8 cellular contexts compared by ENCODE assay signal in the genomic region with DNA sequence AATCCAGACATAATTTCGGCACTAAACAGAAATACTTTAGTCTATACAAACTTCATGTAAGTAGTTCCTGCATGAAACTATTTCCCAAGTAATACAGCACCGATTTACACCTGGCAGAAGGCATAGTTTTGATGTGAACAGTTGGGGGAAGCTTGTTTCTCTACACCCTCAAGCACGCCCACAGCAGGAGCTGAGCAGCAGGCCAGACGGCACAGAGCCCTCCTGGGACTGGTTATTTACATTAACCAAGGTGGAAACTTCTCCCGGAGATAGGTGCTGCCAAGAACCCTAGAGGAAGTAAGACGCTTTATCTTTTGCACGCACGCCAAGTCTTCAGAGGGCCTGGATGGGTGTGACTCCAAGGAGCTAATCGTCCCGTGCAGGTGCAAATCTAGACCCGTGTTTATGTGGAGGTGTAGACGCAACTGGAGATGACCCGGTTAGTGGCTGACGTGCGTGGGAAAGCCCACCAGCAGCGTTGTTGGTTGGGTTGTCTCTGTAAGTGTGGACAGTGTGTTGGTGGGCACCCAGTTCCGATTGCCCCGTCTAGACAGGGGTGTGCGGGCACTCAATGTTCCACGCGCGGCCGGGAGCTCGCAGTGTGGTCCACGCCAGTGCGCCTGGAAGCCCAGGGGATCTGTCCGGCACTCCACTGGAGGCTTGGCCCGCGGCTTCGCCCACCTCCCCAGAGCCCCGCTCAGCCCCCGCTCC. TPM values are rescaled to one million over a fixed set of nuclear protein-coding genes. Genes with fewer than 3 reads are reported as not detected.
DNase-seq lines count a peak whose midpoint lies in the region; ATAC-seq and TF ChIP-seq lines count a peak whose summit lies in the region.

No MANE protein-coding gene starts in this region.

- POLR2A ChIA-PET in activated CD8-positive, alpha-beta T cell treated with anti-CD3 and anti-CD28 coated beads for 36 hours (lab: Charles Lee) = interaction anchor here (1.0 to 2.1 kb wide), 9 partner anchors 9 to 654 kb away, joined by 3 to 6 read pairs (median 3); a partner anchor contains a TSS

- H3K56ac ChIP-seq in mesendoderm (ENCODE audit: low read length) = peak overlapping the region; percentile 69

- H3K9ac ChIP-seq in mesendoderm (ENCODE audit: low read length) = peak overlapping the region; percentile 71

- peak overlapping the region; percentile 92 for H3K4me3 ChIP-seq in ectodermal cell (ENCODE audit: insufficient read depth, low read depth, low read length)
- peak overlapping the region; percentile 49 for H3K4me3 ChIP-seq in mesendoderm (ENCODE audit: low read length)

- no peak overlapping the region for H3K18ac ChIP-seq in mesendoderm (ENCODE audit: low read length)

- H2BK5ac ChIP-seq in mesendoderm (ENCODE audit: low read length) = no peak overlapping the region

- TF ChIP-seq CTCF in activated CD8-positive, alpha-beta T cell treated with anti-CD3 and anti-CD28 coated beads for 36 hours (IDR thresholded peaks at IDR 0.05) = no peak

- intact Hi-C loops in activated CD8-positive, alpha-beta T cell treated with anti-CD3 and anti-CD28 coated beads for 36 hours (cut with micrococcal nuclease) = loop anchor here (5.0 kb wide), 1 partner anchor 56 kb away; a partner anchor contains a TSS

- no peaks in the 10 kb centered on the region for H3K79me1 ChIP-seq in mesendoderm (ENCODE audit: low read length)

- H3K9me3 Mint-ChIP-seq in activated CD8-positive, alpha-beta T cell treated with anti-CD3 and anti-CD28 coated beads for 36 hours = no peaks in the 10 kb centered on the region

- H3K27me3 Mint-ChIP-seq in activated CD8-positive, alpha-beta T cell treated with anti-CD3 and anti-CD28 coated beads for 36 hours = no peaks in the 10 kb centered on the region

- ATAC-seq in GM18858 (IDR thresholded peaks at IDR 0.05; ENCODE audit: unreplicated experiment) = peak; percentile 60
- peak; percentile 58 for ATAC-seq in HG03066 (IDR thresholded peaks at IDR 0.05; ENCODE audit: low read depth, unreplicated experiment)
- ATAC-seq in activated CD8-positive, alpha-beta T cell treated with anti-CD3 and anti-CD28 coated beads for 36 hours = peak; percentile 38

- H3K4me2 ChIP-seq in mesendoderm (ENCODE audit: low read length) = peak overlapping the region; percentile 72

- H3K4ac ChIP-seq in mesendoderm (ENCODE audit: low read depth, low read length) = no peak overlapping the region

- CTCF ChIA-PET in activated CD8-positive, alpha-beta T cell treated with anti-CD3 and anti-CD28 coated beads for 36 hours (lab: Charles Lee) = interaction anchor here (0.7 to 2.4 kb wide), 9 partner anchors 9 to 78 kb away, joined by 3 to 12 read pairs (median 4); a partner anchor contains a TSS

- H3K27ac Mint-ChIP-seq in activated CD8-positive, alpha-beta T cell treated with anti-CD3 and anti-CD28 coated beads for 36 hours = peak overlapping the region; percentile 90

- no peaks in the 10 kb centered on the region for H3K9me3 ChIP-seq in ectodermal cell (ENCODE audit: control insufficient read depth, low read length)

- WGBS in ectodermal cell, 2 experiments = 6 to 7% methylated on average over 31 to 32 of the region's 32 CpGs
- WGBS in mesendoderm (ENCODE audit: extremely low coverage, insufficient coverage, low lambda C conversion rate) = no CpG with 5 or more reads among the region's 32 CpGs

- H3K4me1 ChIP-seq in ectodermal cell (ENCODE audit: control insufficient read depth, insufficient read depth, low read length) (peaks cover 10% of the 10 kb centered on the region), mesendoderm (ENCODE audit: control insufficient read depth, low read depth, low read length) (peaks cover 2% of the 10 kb centered on the region)

- H3K4me3 Mint-ChIP-seq in activated CD8-positive, alpha-beta T cell treated with anti-CD3 and anti-CD28 coated beads for 36 hours = peak overlapping the region; percentile 85

- peaks cover 54% of the 10 kb centered on the region for H3K4me1 Mint-ChIP-seq in activated CD8-positive, alpha-beta T cell treated with anti-CD3 and anti-CD28 coated beads for 36 hours (ENCODE audit: low read depth)

- no peak overlapping the region for H4K5ac ChIP-seq in mesendoderm (ENCODE audit: low read length)

- H3K27me3 ChIP-seq in ectodermal cell (ENCODE audit: control insufficient read depth, insufficient read depth, low read length, poor library complexity, severe bottlenecking) (peaks cover 4% of the 10 kb centered on the region), mesendoderm (ENCODE audit: insufficient read depth, low read length, poor library complexity) (no peaks in the 10 kb centered on the region)

- peak; percentile 24 for DNase-seq in 8988T
- peak; percentile 74 to 88 for DNase-seq in NCI-H524 (lab: John Stamatoyannopoulos, UW)
- peak; percentile 75 for DNase-seq in activated CD8-positive, alpha-beta T cell treated with anti-CD3 and anti-CD28 coated beads for 36 hours
- DNase-seq in mesendoderm = peak; percentile 81
- peak; percentile 5 to 12 for DNase-seq in stimulated activated CD8-positive, alpha-beta memory T cell treated with anti-CD3 and anti-CD28 coated beads, Interleukin-2, amount 100 ng/mL, for 48 hours (ENCODE audit: low read depth in 2 of 2)

- no peak overlapping the region for H2AK5ac ChIP-seq in mesendoderm (ENCODE audit: low read length)

- no peaks in the 10 kb centered on the region for H3K79me2 ChIP-seq in mesendoderm (ENCODE audit: control insufficient read depth, insufficient read depth, low read length)

- no peak overlapping the region for H3K23ac ChIP-seq in mesendoderm (ENCODE audit: low read length)

- H2BK15ac ChIP-seq in mesendoderm (replicated peaks; ENCODE audit: low read depth) = no peak overlapping the region

- H3K27ac ChIP-seq in ectodermal cell (ENCODE audit: insufficient read depth, low read depth, low read length, poor library complexity, severe bottlenecking) (no peak overlapping the region), mesendoderm (ENCODE audit: low read depth, low read length) (no peak overlapping the region)

- H3K36me3 ChIP-seq in ectodermal cell (ENCODE audit: control insufficient read depth, insufficient read depth, low read length) (no peaks in the 10 kb centered on the region), mesendoderm (ENCODE audit: control insufficient read depth, insufficient read depth, low read length) (no peaks in the 10 kb centered on the region)

- H4K8ac ChIP-seq in mesendoderm (ENCODE audit: low read depth, low read length) = no peak overlapping the region

- peaks cover 2% of the 10 kb centered on the region for H3K36me3 Mint-ChIP-seq in activated CD8-positive, alpha-beta T cell treated with anti-CD3 and anti-CD28 coated beads for 36 hours (ENCODE audit: low read depth)

- no peak overlapping the region for H2BK120ac ChIP-seq in mesendoderm (ENCODE audit: low read depth, low read length)

RNA-seq across cellular contexts. Expression of a gene that starts 0.8 kb away (rescaled TPM):
- total RNA-seq in activated CD8-positive, alpha-beta T cell treated with anti-CD3 and anti-CD28 coated beads for 36 hours = 10 to 100 TPM; 11.9 to 13.2 TPM
- polyA plus RNA-seq in ectodermal cell (2013, experiment 1 of 4) = 10.6 TPM
- polyA plus RNA-seq in ectodermal cell (2013, experiment 2 of 4) = 9.5 TPM
- 5.9 TPM for polyA plus RNA-seq in ectodermal cell (2013, experiment 3 of 4)
- polyA plus RNA-seq in ectodermal cell (2013, experiment 4 of 4) = 7.9 TPM
- 2.1 TPM for polyA plus RNA-seq in mesendoderm (2013, experiment 1 of 2)
- 1.6 TPM for polyA plus RNA-seq in mesendoderm (2013, experiment 2 of 2)

RNA-seq across cellular contexts. Expression of a gene that starts 53.9 kb away (rescaled TPM):
- total RNA-seq in activated CD8-positive, alpha-beta T cell treated with anti-CD3 and anti-CD28 coated beads for 36 hours = 10 to 100 TPM; 15.2 to 16.3 TPM
- 186 TPM for polyA plus RNA-seq in ectodermal cell (2013, experiment 1 of 4)
- polyA plus RNA-seq in ectodermal cell (2013, experiment 2 of 4) = 186 TPM
- polyA plus RNA-seq in ectodermal cell (2013, experiment 3 of 4) = 150 TPM
- 162 TPM for polyA plus RNA-seq in ectodermal cell (2013, experiment 4 of 4)
- 81.8 TPM for polyA plus RNA-seq in mesendoderm (2013, experiment 1 of 2)
- polyA plus RNA-seq in mesendoderm (2013, experiment 2 of 2) = 81.8 TPM

RNA-seq across cellular contexts. Expression of a gene that starts 55.8 kb away (rescaled TPM):
- total RNA-seq in activated CD8-positive, alpha-beta T cell treated with anti-CD3 and anti-CD28 coated beads for 36 hours = 1 to 10 TPM; 8.3 to 9.5 TPM
- 21.8 TPM for polyA plus RNA-seq in ectodermal cell (2013, experiment 1 of 4)
- 25.8 TPM for polyA plus RNA-seq in ectodermal cell (2013, experiment 2 of 4)
- 13.8 TPM for polyA plus RNA-seq in ectodermal cell (2013, experiment 3 of 4)
- polyA plus RNA-seq in ectodermal cell (2013, experiment 4 of 4) = 16.3 TPM
- 11.4 TPM for polyA plus RNA-seq in mesendoderm (2013, experiment 1 of 2)
- polyA plus RNA-seq in mesendoderm (2013, experiment 2 of 2) = 11.4 TPM

Comparison
In these comparisons a context has a peak if more than half of its experiments do, and no peak if none do; other contexts are left out.
1. DNase-seq: peak in every context shown above with its lines; median percentile 81 in NCI-H524; 81 in mesendoderm; 75 in activated CD8-positive, alpha-beta T cell treated with anti-CD3 and anti-CD28 coated beads for 36 hours; 24 in 8988T; 8 in stimulated activated CD8-positive, alpha-beta memory T cell treated with anti-CD3 and anti-CD28 coated beads, Interleukin-2, amount 100 ng/mL, for 48 hours.